ENCODE assay signal across 8 cellular contexts in genomic region chr4:17810260-17811077, GRCh38. TPM values are rescaled to one million over a fixed set of nuclear protein-coding genes. Genes with fewer than 3 reads are reported as not detected.
A peak's percentile ranks its signal among the peaks of the same experiment; 100 is the strongest.
DNase-seq lines count a peak whose midpoint lies in the region; ATAC-seq, FAIRE-seq and TF ChIP-seq lines count a peak whose summit lies in the region.

Gene DCAF16 (minus strand): TSS chr4:17810757. CDS start chr4:17804141, 6,616 bp downstream.
Gene NCAPG (plus strand): TSS chr4:17810979. CDS start chr4:17811078, 99 bp downstream.

- H3K27ac ChIP-seq in pancreas: peak within 1 kb of the TSS; percentile 89 to 95 (median 94)
- peak within 1 kb of the TSS; percentile 95 to 99 (median 98) for H3K27ac ChIP-seq in tibial nerve

- no peaks in the 10 kb centered on the region for H3K36me3 ChIP-seq in adipocyte (ENCODE audit: control insufficient read depth, insufficient read depth, low read length, severe bottlenecking)
- no peaks in the 10 kb centered on the region for H3K36me3 ChIP-seq in pancreas
- no peaks in the 10 kb centered on the region for H3K36me3 ChIP-seq in tibial nerve

- no peak for TF ChIP-seq CTCF in GM12875 (IDR thresholded peaks at IDR 0.05; ENCODE audit: borderline replicate concordance, insufficient read depth, low read depth, low read length)
- TF ChIP-seq CTCF in pancreas (IDR thresholded peaks at IDR 0.05): no peak
- peak in 1 of 5 experiments; percentile 30 for TF ChIP-seq CTCF in tibial nerve (IDR thresholded peaks at IDR 0.05)

- peak within 1 kb of the TSS; percentile 95 for H3K4me3 ChIP-seq in GM12875 (ENCODE audit: low read depth, low read length)
- peak within 1 kb of the TSS; percentile 100 for H3K4me3 ChIP-seq in adipocyte (ENCODE audit: low read length)
- H3K4me3 ChIP-seq in pancreas: peak within 1 kb of the TSS; percentile 64 to 81 (median 78)
- H3K4me3 ChIP-seq in tibial nerve: peak within 1 kb of the TSS; percentile 69 to 96 (median 77)

- FAIRE-seq in pancreas (lab: Jason Lieb, UNC): peak; percentile 96

- WGBS in pancreas, 2 donors: 0% methylated on average over 66 to 69 of the region's 69 CpGs
- WGBS in tibial nerve, 2 donors: 0 to 1% methylated on average over 45 to 68 of the region's 69 CpGs

- H3K9me3 ChIP-seq in adipocyte (ENCODE audit: control insufficient read depth, low read length) (no peaks in the 10 kb centered on the region), pancreas (no peaks in the 10 kb centered on the region), tibial nerve (no peaks in the 10 kb centered on the region)

- no peaks in the 10 kb centered on the region for H3K27me3 ChIP-seq in adipocyte (replicated peaks; ENCODE audit: control insufficient read depth, insufficient read depth, low read length)
- no peaks in the 10 kb centered on the region for H3K27me3 ChIP-seq in pancreas
- H3K27me3 ChIP-seq in tibial nerve: no peaks in the 10 kb centered on the region

- ATAC-seq in HG02798 (IDR thresholded peaks at IDR 0.05; ENCODE audit: poor library complexity, unreplicated experiment): peak; percentile 91
- ATAC-seq in Right ventricle myocardium superior (ENCODE audit: poor library complexity): peak; percentile 100
- ATAC-seq in pancreas: peak; percentile 98 to 100 (median 100)

- H3K9ac ChIP-seq in adipocyte (ENCODE audit: low read length): peak within 1 kb of the TSS; percentile 95

- TF ChIP-seq POLR2A in tibial nerve (IDR thresholded peaks at IDR 0.05): peak; percentile 90 to 98

- DNase-seq in NCI-H1436 (lab: John Stamatoyannopoulos, UW) (peak; percentile 93), T follicular helper cell (ENCODE audit: low read depth) (peak; percentile 98), adipocyte (ENCODE audit: low read depth) (peak; percentile 100), Right ventricle myocardium superior (peak; percentile 99), pancreas (peak; percentile 99 to 100 (median 99)), tibial nerve (ENCODE audit: low spot score in 2 of 2) (peak; percentile 98 to 99)

- intact Hi-C loops in Right ventricle myocardium superior (cut with DNase I) (loop anchor here (5.0 to 10.0 kb wide), 2 partner anchors 212 to 554 kb away; partner anchors contain the start of gene LCORL), pancreas (cut with DNase I) (loop anchor here in 2 of 3 donors (10.0 kb wide), 1 partner anchor 784 kb away; no protein-coding TSS in a partner anchor)

- TF ChIP-seq EP300 in tibial nerve (IDR thresholded peaks at IDR 0.05): peak; percentile 96 to 99

- H3K4me1 ChIP-seq in adipocyte (ENCODE audit: control insufficient read depth, insufficient read depth, low read length) (peaks cover 46% of the 10 kb centered on the region), pancreas (peaks cover 17 to 31% (median 26%) of the 10 kb centered on the region in 3 donors), tibial nerve (peaks cover 5 to 54% (median 24%) of the 10 kb centered on the region in 4 donors)

RNA-seq across cellular contexts. Expression of gene DCAF16, which starts in this region (rescaled TPM):
- total RNA-seq in Right ventricle myocardium superior (13.4 TPM), pancreas (10 to 100 TPM; 12.4 to 23.5 (median 14.4) TPM), tibial nerve (10 to 100 TPM; 27.1 to 43.2 (median 28.8) TPM)
- polyA plus RNA-seq in pancreas: 10 to 100 TPM in 1 of 2 donors, 1 to 10 TPM in 1; 6.4 to 13.8 TPM

RNA-seq across cellular contexts. Expression of gene NCAPG, which starts in this region (rescaled TPM):
- total RNA-seq in Right ventricle myocardium superior (0.59 TPM), pancreas (1 to 10 TPM in 1 of 6 donors, under 1 TPM in 4, not detected in 1; 0.23 to 1.3 (median 0.54) TPM), tibial nerve (1 to 10 TPM in 1 of 4 donors, under 1 TPM in 3; 0.20 to 1.7 (median 0.66) TPM)
- under 1 TPM; 0.09 to 0.30 TPM for polyA plus RNA-seq in pancreas

Comparison
In these comparisons a context has a peak if more than half of its experiments do, and no peak if none do; other contexts are left out.
1. Peak in every context shown above with its lines: DNase-seq, ATAC-seq, H3K4me3 ChIP-seq and H3K27ac ChIP-seq.